Comparison of ENCODE assay signal across 1 cellular context in genomic region chr15:78299302-78300102, GRCh38.
TF ChIP-seq lines count a peak whose summit lies in the region.

Gene SKIC8 (minus strand): TSS chr15:78299609. CDS start chr15:78295686, 3,923 bp downstream.

TF ChIP-seq in HepG2, 621 proteins besides CTCF, POLR2A, EP300 and RAD21 (continued from another document):
- peak; percentile 89 for TF ChIP-seq ZNF687 (CRISPR knock-in tag; IDR thresholded peaks at IDR 0.05)
- no peak for TF ChIP-seq CHCHD3 (CRISPR knock-in tag; IDR thresholded peaks at IDR 0.05)
- TF ChIP-seq GATA4 (IDR thresholded peaks at IDR 0.05; ENCODE audit: borderline replicate concordance, low read depth), result no peak
- peak; percentile 63; the same call in 1 of the 2 replicates for TF ChIP-seq ZMAT3 (CRISPR knock-in tag; conservative IDR thresholded peaks at IDR 0.05)
- no peak for TF ChIP-seq SOX13 (IDR thresholded peaks at IDR 0.05)
- peak in 1 of 2 experiments; percentile 33; a peak in 2 of 4 replicates for TF ChIP-seq SOX13 (CRISPR knock-in tag; conservative IDR thresholded peaks at IDR 0.05 in 1 of 2, IDR thresholded peaks at IDR 0.05 in 1 of 2)
- TF ChIP-seq KLF6 (CRISPR knock-in tag; IDR thresholded peaks at IDR 0.05), result 0 out of 2 replicates have a peak, but pooled peaks have one; percentile 27
- peak; percentile 61 for TF ChIP-seq NFYC (CRISPR knock-in tag; IDR thresholded peaks at IDR 0.05)
- peak; percentile 72; the same call in 1 of the 2 replicates for TF ChIP-seq ZNF768 (CRISPR knock-in tag; IDR thresholded peaks at IDR 0.05)
- TF ChIP-seq KDM2A (CRISPR knock-in tag; IDR thresholded peaks at IDR 0.05; ENCODE audit: borderline replicate concordance, low read depth), result peak; percentile 88
- TF ChIP-seq ZNF550 (CRISPR knock-in tag; IDR thresholded peaks at IDR 0.05; ENCODE audit: borderline replicate concordance), result peak; percentile 93; the same call in 1 of the 2 replicates
- no peak for TF ChIP-seq ZNF672 (CRISPR knock-in tag; IDR thresholded peaks at IDR 0.05)
- TF ChIP-seq RERE (CRISPR knock-in tag; IDR thresholded peaks at IDR 0.05; ENCODE audit: low read depth), result no peak
- no peak for TF ChIP-seq REST (IDR thresholded peaks at IDR 0.05; ENCODE audit: borderline replicate concordance in 1 of 2, low read depth in 1 of 2, low read length in 2 of 2)
- TF ChIP-seq PATZ1 (CRISPR knock-in tag; IDR thresholded peaks at IDR 0.05), result peak; percentile 41
- peak; percentile 69; the same call in 1 of the 2 replicates for TF ChIP-seq ZSCAN5A (CRISPR knock-in tag; IDR thresholded peaks at IDR 0.05; ENCODE audit: borderline replicate concordance)
- TF ChIP-seq ZNF558 (CRISPR knock-in tag; IDR thresholded peaks at IDR 0.05; ENCODE audit: borderline replicate concordance), result no peak
- peak; percentile 90 for TF ChIP-seq YY1 (IDR thresholded peaks at IDR 0.05; ENCODE audit: insufficient read depth, insufficient replicate concordance, low read depth, low read length)
- TF ChIP-seq NFIC (IDR thresholded peaks at IDR 0.05; ENCODE audit: low read length), result no peak
- TF ChIP-seq ZNF83 (CRISPR knock-in tag; IDR thresholded peaks at IDR 0.05; ENCODE audit: borderline replicate concordance), result no peak
- 0 out of 2 replicates have a peak, but pooled peaks have one; percentile 39 for TF ChIP-seq E2F1 (CRISPR knock-in tag; IDR thresholded peaks at IDR 0.05)
- no peak for TF ChIP-seq TBL1XR1 (IDR thresholded peaks at IDR 0.05; ENCODE audit: borderline replicate concordance, low read length, partially characterized antibody)
- no peak for TF ChIP-seq AHDC1 (CRISPR knock-in tag; IDR thresholded peaks at IDR 0.05; ENCODE audit: borderline replicate concordance)
- no peak for TF ChIP-seq TERF1 (CRISPR knock-in tag; IDR thresholded peaks at IDR 0.05)
